9 cellular contexts compared by ENCODE assay signal in the genomic region with DNA sequence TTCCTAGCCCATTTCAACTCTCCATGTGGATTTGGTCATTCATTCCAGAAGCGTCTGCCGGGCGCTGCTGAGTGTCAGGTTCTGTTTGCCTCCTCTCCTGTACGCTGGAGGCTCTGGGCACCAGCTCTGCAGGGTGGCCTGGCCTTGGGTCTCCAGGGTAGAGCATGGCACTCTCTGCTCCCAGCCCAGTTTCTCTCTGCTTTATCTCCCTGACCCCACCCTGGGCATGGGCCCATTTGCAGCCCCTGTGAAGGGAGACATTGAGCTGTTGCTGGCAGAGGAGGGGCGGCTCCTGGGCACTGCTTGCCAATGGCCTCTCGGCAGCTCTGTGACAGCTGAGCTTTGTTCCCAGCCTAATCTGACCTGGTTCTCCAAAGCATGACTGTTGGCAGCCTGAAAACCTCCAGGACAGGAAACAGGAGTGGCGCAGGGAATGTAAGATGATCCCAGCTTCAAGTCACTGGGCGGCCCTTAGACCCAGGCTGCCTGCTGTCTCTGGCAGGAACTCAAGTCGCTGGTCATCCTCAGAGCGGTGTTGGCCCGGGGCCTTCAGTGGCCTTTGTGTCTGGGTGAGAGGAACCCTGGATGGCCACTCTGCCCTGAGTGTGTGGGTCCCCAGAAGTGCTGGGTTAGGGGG.
DNase-seq lines count a peak whose midpoint lies in the region; ATAC-seq and TF ChIP-seq lines count a peak whose summit lies in the region.
"Had no signal": no experiment of that assay in that cellular context is flagged by ENCODE, and none has a peak within 500 bp of the region (broad histone marks: within the 10 kb centered on the region; RNA-seq: fewer than 3 reads in every experiment).

No MANE protein-coding gene starts in this region.

- no peak overlapping the region for H4K8ac ChIP-seq in H9 (replicated peaks; ENCODE audit: insufficient read length, low read depth, low read length)

- no peak overlapping the region for H2BK12ac ChIP-seq in H9 (ENCODE audit: insufficient read length, low read depth, low read length)

- intact Hi-C loops in left ventricle myocardium inferior (cut with micrococcal nuclease) (no loop called here), posterior cingulate gyrus (cut with DNase I) (no loop called here)

- H4K91ac ChIP-seq in H9 (ENCODE audit: insufficient read length, low read depth, low read length) = no peak overlapping the region

- H3K4me2 ChIP-seq in H9 (ENCODE audit: insufficient read depth, insufficient read length, low read length) = no peak overlapping the region

- no peak overlapping the region for H3K4ac ChIP-seq in H9 (ENCODE audit: low read depth, low read length)

- H3K14ac ChIP-seq in H9 (ENCODE audit: insufficient read depth, low read length) = no peak overlapping the region; the same call in 1 of the 2 replicates

- H3K27me3 ChIP-seq in H9 (ENCODE audit: insufficient read depth, low read length) = no peaks in the 10 kb centered on the region
- peaks cover 31% of the 10 kb centered on the region for H3K27me3 ChIP-seq in left ventricle myocardium inferior (ENCODE audit: low read depth)

- ATAC-seq in SK-N-SH treated with all-trans-retinoic acid at 6 μM for 48 hours (peak; percentile 84), HG02678 (IDR thresholded peaks at IDR 0.05; ENCODE audit: unreplicated experiment) (no peak)

- no peaks in the 10 kb centered on the region for H3K9me3 ChIP-seq in H9 (ENCODE audit: control insufficient read depth, low read depth, low read length)
- H3K9me3 ChIP-seq in left ventricle myocardium inferior (replicated peaks) = no peaks in the 10 kb centered on the region

- no CpG with 5 or more reads among the region's 11 CpGs for WGBS in H9 (ENCODE audit: extremely low coverage, insufficient read length, low lambda C conversion rate)

- no peak overlapping the region for H2BK15ac ChIP-seq in H9 (ENCODE audit: low read depth, low read length)

- H3K27ac ChIP-seq in H9 (ENCODE audit: insufficient read length, low read depth, low read length) = no peak overlapping the region
- peak overlapping the region; percentile 93 for H3K27ac ChIP-seq in left ventricle myocardium inferior (replicated peaks)
- H3K27ac ChIP-seq in skin epidermis = peak overlapping the region; percentile 51 to 94 (median 86)

- H3K27ac Mint-ChIP-seq in H9 = peak overlapping the region in 2 of 3 experiments; percentile 70 to 90; a peak in 4 of 7 replicates

- peaks cover 32 to 35% of the 10 kb centered on the region in 2 experiments for H3K4me1 Mint-ChIP-seq in H9

- H3K23me2 ChIP-seq in H9 (ENCODE audit: insufficient read length, low read depth, low read length, poor library complexity, severe bottlenecking) = peaks cover under 1% of the 10 kb centered on the region

- no peak overlapping the region for H3K4me3 Mint-ChIP-seq in H9
- H3K4me3 Mint-ChIP-seq: IgD-negative memory B cell had no signal

- TF ChIP-seq CTCF in H9 (conservative IDR thresholded peaks at IDR 0.05) (no peak), left ventricle myocardium inferior (IDR thresholded peaks at IDR 0.05; ENCODE audit: borderline replicate concordance) (no peak)

- no peak overlapping the region for H4K5ac ChIP-seq in H9 (ENCODE audit: insufficient read length, low read depth, low read length)

- H3K9ac ChIP-seq in H9 (ENCODE audit: extremely low read depth, insufficient read length, low read length) = no peak overlapping the region

- no peak overlapping the region for H3T11ph ChIP-seq in H9 (ENCODE audit: low read length)

- H3K56ac ChIP-seq in H9 (ENCODE audit: insufficient read length, low read depth, low read length) = no peak overlapping the region

- H3K27me3 Mint-ChIP-seq in H9 (ENCODE audit: low read depth) = no peaks in the 10 kb centered on the region

- no peaks in the 10 kb centered on the region for H3K79me1 ChIP-seq in H9 (ENCODE audit: insufficient read depth, low read depth, low read length, poor library complexity, severe bottlenecking)

- no peak overlapping the region for H2AK5ac ChIP-seq in H9 (ENCODE audit: insufficient read length, low read length)

- peaks cover 0 to 14% (median 11%) of the 10 kb centered on the region in 3 experiments; a peak in 5 of 7 replicates for H3K36me3 Mint-ChIP-seq in H9 (ENCODE audit: insufficient read depth in 1 of 3, low read depth in 3 of 3)
- H3K36me3 Mint-ChIP-seq: IgD-negative memory B cell had no signal

- H3K4me1 ChIP-seq in H9 (ENCODE audit: insufficient read depth, low read length) (peaks cover 3% of the 10 kb centered on the region; the same call in 1 of the 2 replicates), left ventricle myocardium inferior (peaks cover 31% of the 10 kb centered on the region)

- H3K9me3 Mint-ChIP-seq in H9 = no peaks in the 10 kb centered on the region
- H3K9me3 Mint-ChIP-seq: IgD-negative memory B cell had no signal

- no peaks in the 10 kb centered on the region for H3K36me3 ChIP-seq in left ventricle myocardium inferior

- H3K4me3 ChIP-seq in left ventricle myocardium inferior = peak overlapping the region; percentile 8
- no peak overlapping the region for H3K4me3 ChIP-seq in skin epidermis

- H2BK20ac ChIP-seq in H9 (ENCODE audit: low read depth, low read length, poor library complexity, severe bottlenecking) = no peak overlapping the region

- no peak overlapping the region for H2BK120ac ChIP-seq in H9 (ENCODE audit: low read depth, low read length, poor library complexity, severe bottlenecking)

- no peak overlapping the region for H2BK5ac ChIP-seq in H9 (ENCODE audit: insufficient read length, low read length)

- H4K20me1 ChIP-seq in H9 (ENCODE audit: control insufficient read depth, insufficient read depth, insufficient read length) = no peaks in the 10 kb centered on the region

- no peak overlapping the region for H3K23ac ChIP-seq in H9 (ENCODE audit: insufficient read length, low read depth, low read length)

- no peak overlapping the region for H3K18ac ChIP-seq in H9 (ENCODE audit: insufficient read length, low read depth, low read length)

- H2AFZ ChIP-seq in H9 (ENCODE audit: low read length) = no peak overlapping the region

- DNase-seq in H9 = peak; percentile 83
- DNase-seq in left ventricle myocardium inferior = peak; percentile 54
- DNase-seq in superior temporal gyrus (ENCODE audit: extremely low spot score) = no peak
- DNase-seq in stimulated activated CD8-positive, alpha-beta memory T cell treated with anti-CD3 and anti-CD28 coated beads, Interleukin-4, amount 100 ng/mL, for 48 hours = no peak
- no peak for DNase-seq in posterior cingulate gyrus

- H3K79me2 ChIP-seq in H9 (ENCODE audit: insufficient read depth, low read length) = peaks cover 6% of the 10 kb centered on the region; the same call in 1 of the 2 replicates

TF ChIP-seq in SK-N-SH treated with all-trans-retinoic acid at 6 μM for 48 hours, 23 proteins besides CTCF, POLR2A, EP300 and RAD21:
- TF ChIP-seq CSDC2 (CRISPR knock-in tag; IDR thresholded peaks at IDR 0.05) = 0 out of 2 replicates have a peak, but pooled peaks have one; percentile 3
- 0 out of 2 replicates have a peak, but pooled peaks have one; percentile 7 for TF ChIP-seq TSHZ2 (CRISPR knock-in tag; IDR thresholded peaks at IDR 0.05)
- TF ChIP-seq ARNTL (CRISPR knock-in tag; IDR thresholded peaks at IDR 0.05; ENCODE audit: borderline replicate concordance, low read depth) = no peak
- TF ChIP-seq ZC3H10 (CRISPR knock-in tag; IDR thresholded peaks at IDR 0.05) = peak; percentile 54; the same call in 1 of the 2 replicates

Comparison
In these comparisons a context has a peak if more than half of its experiments do, and no peak if none do; other contexts are left out.
1. DNase-seq: peak in H9 (single experiment) and left ventricle myocardium inferior (single experiment); none in superior temporal gyrus (single experiment), stimulated activated CD8-positive, alpha-beta memory T cell treated with anti-CD3 and anti-CD28 coated beads, Interleukin-4, amount 100 ng/mL, for 48 hours (single experiment) and posterior cingulate gyrus (0 of 10).